1 cellular context compared by ENCODE assay signal in the genomic region with DNA sequence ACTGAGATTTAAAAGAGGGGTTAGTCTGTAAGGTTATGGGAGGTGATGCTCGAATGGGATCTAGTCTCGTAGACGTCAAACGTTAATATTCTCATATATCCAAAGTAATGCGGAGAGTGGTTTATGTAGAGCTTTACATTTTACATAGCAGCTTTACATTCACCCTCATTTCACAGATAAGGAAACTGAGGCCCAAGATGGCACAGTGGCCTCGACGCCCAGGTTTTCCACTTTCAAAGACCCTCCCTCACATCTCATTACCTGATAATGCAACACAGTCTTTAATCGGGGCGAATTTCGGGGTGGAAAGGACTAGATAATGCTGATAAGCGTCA.
TF ChIP-seq lines count a peak whose summit lies in the region.

No MANE protein-coding gene starts in this region.

TF ChIP-seq in H1, 55 proteins besides CTCF, POLR2A, EP300 and RAD21:
- no peak for TF ChIP-seq RFX5 (IDR thresholded peaks at IDR 0.05; ENCODE audit: borderline replicate concordance, low read depth, low read length)
- TF ChIP-seq, protein P1, sequence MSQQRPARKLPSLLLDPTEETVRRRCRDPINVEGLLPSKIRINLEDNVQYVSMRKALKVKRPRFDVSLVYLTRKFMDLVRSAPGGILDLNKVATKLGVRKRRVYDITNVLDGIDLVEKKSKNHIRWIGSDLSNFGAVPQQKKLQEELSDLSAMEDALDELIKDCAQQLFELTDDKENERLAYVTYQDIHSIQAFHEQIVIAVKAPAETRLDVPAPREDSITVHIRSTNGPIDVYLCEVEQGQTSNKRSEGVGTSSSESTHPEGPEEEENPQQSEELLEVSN (IDR thresholded peaks at IDR 0.05): no peak
- no peak for TF ChIP-seq SAP30 (IDR thresholded peaks at IDR 0.05; ENCODE audit: insufficient read depth, insufficient replicate concordance, low read length)
- TF ChIP-seq, protein P2, sequence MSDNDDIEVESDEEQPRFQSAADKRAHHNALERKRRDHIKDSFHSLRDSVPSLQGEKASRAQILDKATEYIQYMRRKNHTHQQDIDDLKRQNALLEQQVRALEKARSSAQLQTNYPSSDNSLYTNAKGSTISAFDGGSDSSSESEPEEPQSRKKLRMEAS (IDR thresholded peaks at IDR 0.05): no peak
- TF ChIP-seq SP1 (IDR thresholded peaks at IDR 0.05; ENCODE audit: low read depth, low read length): no peak
- no peak for TF ChIP-seq TCF12 (IDR thresholded peaks at IDR 0.05; ENCODE audit: low read depth, low read length)
- TF ChIP-seq KDM1A (IDR thresholded peaks at IDR 0.05; ENCODE audit: borderline replicate concordance, low read length): no peak
- TF ChIP-seq CREB1 (IDR thresholded peaks at IDR 0.05): no peak
- TF ChIP-seq GABPA (IDR thresholded peaks at IDR 0.05; ENCODE audit: borderline replicate concordance, insufficient read depth, low read length): no peak
- TF ChIP-seq CBX8 (IDR thresholded peaks at IDR 0.05; ENCODE audit: borderline replicate concordance, low read depth, low read length): no peak
- no peak for TF ChIP-seq POU5F1 (IDR thresholded peaks at IDR 0.05; ENCODE audit: low read depth, low read length)
- TF ChIP-seq KDM5A (IDR thresholded peaks at IDR 0.05; ENCODE audit: low read length): no peak; the same call in 1 of the 2 replicates
- TF ChIP-seq SUZ12 (IDR thresholded peaks at IDR 0.05; ENCODE audit: low read length): no peak
- TF ChIP-seq RXRA (IDR thresholded peaks at IDR 0.05; ENCODE audit: insufficient read depth, low read depth, low read length): no peak
- TF ChIP-seq, protein P3, sequence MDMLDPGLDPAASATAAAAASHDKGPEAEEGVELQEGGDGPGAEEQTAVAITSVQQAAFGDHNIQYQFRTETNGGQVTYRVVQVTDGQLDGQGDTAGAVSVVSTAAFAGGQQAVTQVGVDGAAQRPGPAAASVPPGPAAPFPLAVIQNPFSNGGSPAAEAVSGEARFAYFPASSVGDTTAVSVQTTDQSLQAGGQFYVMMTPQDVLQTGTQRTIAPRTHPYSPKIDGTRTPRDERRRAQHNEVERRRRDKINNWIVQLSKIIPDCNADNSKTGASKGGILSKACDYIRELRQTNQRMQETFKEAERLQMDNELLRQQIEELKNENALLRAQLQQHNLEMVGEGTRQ (IDR thresholded peaks at IDR 0.05; ENCODE audit: low read length): no peak
- no peak for TF ChIP-seq NANOG (IDR thresholded peaks at IDR 0.05; ENCODE audit: insufficient read depth, low read depth, low read length, poor library complexity, severe bottlenecking)
- TF ChIP-seq MAFK (IDR thresholded peaks at IDR 0.05; ENCODE audit: low read depth, low read length): no peak
- no peak for TF ChIP-seq SIN3A (conservative IDR thresholded peaks at IDR 0.05 in 1 of 2, IDR thresholded peaks at IDR 0.05 in 1 of 2; ENCODE audit: low read depth in 1 of 2, low read length in 2 of 2)
- no peak for TF ChIP-seq POLR2AphosphoS5 (IDR thresholded peaks at IDR 0.05; ENCODE audit: low read depth, low read length)
- no peak for TF ChIP-seq JUND (IDR thresholded peaks at IDR 0.05; ENCODE audit: low read length)
